Comparison of ENCODE assay signal across 8 cellular contexts in the genomic region with DNA sequence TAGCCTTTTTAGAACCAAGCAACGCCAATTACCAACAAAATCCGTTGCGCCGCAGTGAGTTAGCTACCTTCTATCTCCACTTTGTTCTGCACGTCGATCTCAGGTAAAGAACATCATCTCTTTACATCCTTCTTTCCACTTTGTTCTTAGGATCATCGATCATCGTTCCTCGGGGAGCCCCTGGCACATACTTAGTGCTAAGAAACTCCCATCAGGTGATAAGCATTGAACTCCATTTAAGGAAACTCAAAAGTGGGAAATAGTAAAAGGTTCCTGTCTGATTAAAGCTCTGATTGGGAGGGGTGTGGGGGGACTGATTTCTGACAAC.
DNase-seq lines count a peak whose midpoint lies in the region; ATAC-seq and TF ChIP-seq lines count a peak whose summit lies in the region.

No MANE protein-coding gene starts in this region.

- peaks cover 19% of the 10 kb centered on the region for H3K9me3 Mint-ChIP-seq in endodermal cell
- H3K9me3 Mint-ChIP-seq in neural crest cell = peaks cover 3% of the 10 kb centered on the region

- H3K4me3 Mint-ChIP-seq in endodermal cell = peak overlapping the region; percentile 75
- H3K4me3 Mint-ChIP-seq in neural crest cell = peak overlapping the region; percentile 93

- H3K9me2 ChIP-seq in PC-3 (replicated peaks; ENCODE audit: low read length) = no peaks in the 10 kb centered on the region

- no peaks in the 10 kb centered on the region for H4K20me1 ChIP-seq in PC-3 (ENCODE audit: low read length)

- H3K36me3 Mint-ChIP-seq in endodermal cell (ENCODE audit: low read depth) (peaks cover 42% of the 10 kb centered on the region), neural crest cell (ENCODE audit: low read depth) (peaks cover 22% of the 10 kb centered on the region)

- H2AFZ ChIP-seq in PC-3 (ENCODE audit: low read length) = peak overlapping the region; percentile 86

- H3K27ac Mint-ChIP-seq in endodermal cell (peak overlapping the region; percentile 99), neural crest cell (ENCODE audit: unreplicated experiment) (peak overlapping the region; percentile 57)

- CTCF ChIA-PET in PC-3 (lab: Charles Lee) = no interaction called here

- peak overlapping the region; percentile 87 for H3K4me2 ChIP-seq in PC-3 (ENCODE audit: low read length)

- no peak for TF ChIP-seq CTCF in BE2C (IDR thresholded peaks at IDR 0.05; ENCODE audit: low read depth, low read length)
- TF ChIP-seq CTCF in PC-3 (conservative IDR thresholded peaks at IDR 0.05; ENCODE audit: low read depth, low read length) = no peak
- no peak for TF ChIP-seq CTCF in endodermal cell (conservative IDR thresholded peaks at IDR 0.05)
- no peak for TF ChIP-seq CTCF in neural crest cell (conservative IDR thresholded peaks at IDR 0.05)

- WGBS in endodermal cell (ENCODE audit: insufficient coverage in 1 of 2, insufficient read length in 1 of 2), 2 experiments = 89 to 93% methylated on average over 4 to 9 of the region's 9 CpGs

- TSS peak; percentile 70 for BruUV-seq in PC-3 (replicated peaks; lab: Mats Ljungman, UMichigan)

- intact Hi-C loops in PC-3 (cut with micrococcal nuclease) (loop anchor here (5.0 kb wide), 1 partner anchor 57 kb away; no protein-coding TSS in a partner anchor), posterior cingulate gyrus (cut with DNase I) (no loop called here), left colon (cut with DNase I, micrococcal nuclease) (no loop called here)

- H3K27ac ChIP-seq in PC-3 (ENCODE audit: low read length) (peak overlapping the region; percentile 93), endodermal cell (ENCODE audit: low read depth, low read length) (no peak overlapping the region)

- ATAC-seq in PC-3 = no peak
- ATAC-seq in GM21786 (IDR thresholded peaks at IDR 0.05; ENCODE audit: unreplicated experiment) = no peak
- ATAC-seq in HG03521 (IDR thresholded peaks at IDR 0.05; ENCODE audit: unreplicated experiment) = no peak
- no peak for ATAC-seq in left colon

- H3K79me2 ChIP-seq in PC-3 (ENCODE audit: low read length) = peaks cover 37% of the 10 kb centered on the region

- DNase-seq in BE2C (no peak), PC-3 (no peak), endodermal cell (no peak), neural crest cell (ENCODE audit: low read depth, low spot score) (no peak), posterior cingulate gyrus (no peak), left colon (no peak)

- H3K27me3 Mint-ChIP-seq in endodermal cell (ENCODE audit: insufficient read depth) (no peaks in the 10 kb centered on the region), neural crest cell (ENCODE audit: low read depth) (peaks cover 19% of the 10 kb centered on the region)

- peak overlapping the region; percentile 89 for H3K4me3 ChIP-seq in BE2C (ENCODE audit: low read depth, low read length)
- H3K4me3 ChIP-seq in PC-3 (ENCODE audit: low read length) = peak overlapping the region; percentile 78
- H3K4me3 ChIP-seq in endodermal cell (ENCODE audit: low read length) = peak overlapping the region; percentile 75

- H3K9me3 ChIP-seq in BE2C (no peaks in the 10 kb centered on the region), PC-3 (ENCODE audit: low read length) (0 out of 2 replicates have a peak, but pooled peaks cover 4% of the 10 kb centered on the region), endodermal cell (ENCODE audit: control insufficient read depth, low read length) (peaks cover 38% of the 10 kb centered on the region)

- no peaks in the 10 kb centered on the region for H3F3A ChIP-seq in PC-3 (ENCODE audit: low read length, unreplicated experiment)

- POLR2A ChIA-PET in PC-3 (lab: Charles Lee; ENCODE audit: unreplicated experiment) = no interaction called here

- H3K9ac ChIP-seq in PC-3 (ENCODE audit: low read length) (peak overlapping the region; percentile 93), endodermal cell (ENCODE audit: extremely low read depth, low read length, poor library complexity, severe bottlenecking) (no peak overlapping the region)

- no peaks in the 10 kb centered on the region for H3K36me3 ChIP-seq in BE2C
- no peaks in the 10 kb centered on the region for H3K36me3 ChIP-seq in PC-3 (ENCODE audit: low read depth, low read length)
- peaks cover 10% of the 10 kb centered on the region for H3K36me3 ChIP-seq in endodermal cell (ENCODE audit: control insufficient read depth, insufficient read depth, low read length)

- H3K27me3 ChIP-seq in BE2C (no peaks in the 10 kb centered on the region), PC-3 (ENCODE audit: low read length) (no peaks in the 10 kb centered on the region), endodermal cell (ENCODE audit: control insufficient read depth, insufficient read depth, low read length, poor library complexity, severe bottlenecking) (no peaks in the 10 kb centered on the region)

- H3K4me1 ChIP-seq in BE2C (no peaks in the 10 kb centered on the region; the same call in 1 of the 2 replicates), PC-3 (ENCODE audit: insufficient read depth, low read length) (peaks cover 22% of the 10 kb centered on the region), endodermal cell (ENCODE audit: control insufficient read depth, insufficient read depth, low read length) (no peaks in the 10 kb centered on the region)

- peaks cover 22% of the 10 kb centered on the region for H3K4me1 Mint-ChIP-seq in endodermal cell
- peaks cover 23% of the 10 kb centered on the region for H3K4me1 Mint-ChIP-seq in neural crest cell
